ENCODE assay signal across 1 cellular context in the genomic region with DNA sequence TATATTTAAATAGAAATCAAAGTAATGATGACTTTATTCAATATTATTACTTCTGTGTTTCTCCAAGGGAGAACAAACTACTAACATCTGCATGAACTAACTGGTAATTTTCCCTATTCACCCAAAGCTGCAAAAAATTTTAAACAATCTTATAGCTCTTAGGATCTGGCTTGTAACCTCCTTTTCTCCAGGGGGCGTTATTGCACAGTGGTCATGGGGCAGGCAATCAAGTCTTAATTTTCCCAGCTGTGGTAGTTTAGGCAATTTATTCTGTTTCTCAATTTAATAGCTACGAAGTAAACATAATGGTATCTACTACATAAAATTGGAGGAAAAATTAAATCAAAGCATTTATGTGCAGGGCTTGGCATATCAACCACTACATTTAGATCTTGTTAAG.
TF ChIP-seq lines count a peak whose summit lies in the region.

No MANE protein-coding gene starts in this region.

TF ChIP-seq in H1, 55 proteins besides CTCF, POLR2A, EP300 and RAD21 (continued from another document):
- TF ChIP-seq YY1 (IDR thresholded peaks at IDR 0.05; ENCODE audit: low read depth, low read length) (no peak), CHD2 (IDR thresholded peaks at IDR 0.05; ENCODE audit: low read length) (no peak), TEAD4 (IDR thresholded peaks at IDR 0.05; ENCODE audit: low read depth, low read length) (no peak), POLR2AphosphoS5 (IDR thresholded peaks at IDR 0.05; ENCODE audit: low read depth, low read length) (no peak), RXRA (IDR thresholded peaks at IDR 0.05; ENCODE audit: insufficient read depth, low read depth, low read length) (no peak), JUN (IDR thresholded peaks at IDR 0.05; ENCODE audit: low read depth, low read length) (no peak), FOSL1 (IDR thresholded peaks at IDR 0.05; ENCODE audit: insufficient read depth, low read depth, low read length) (no peak), CBX5 (IDR thresholded peaks at IDR 0.05; ENCODE audit: low read depth, low read length) (no peak), GTF2F1 (IDR thresholded peaks at IDR 0.05; ENCODE audit: borderline replicate concordance, low read depth, low read length) (no peak), SP2 (IDR thresholded peaks at IDR 0.05; ENCODE audit: low read length) (no peak), EGR1 (IDR thresholded peaks at IDR 0.05; ENCODE audit: borderline replicate concordance, low read depth, low read length) (no peak), SIRT6 (IDR thresholded peaks at IDR 0.05; ENCODE audit: low read length) (no peak)
- TF ChIP-seq, protein P1, sequence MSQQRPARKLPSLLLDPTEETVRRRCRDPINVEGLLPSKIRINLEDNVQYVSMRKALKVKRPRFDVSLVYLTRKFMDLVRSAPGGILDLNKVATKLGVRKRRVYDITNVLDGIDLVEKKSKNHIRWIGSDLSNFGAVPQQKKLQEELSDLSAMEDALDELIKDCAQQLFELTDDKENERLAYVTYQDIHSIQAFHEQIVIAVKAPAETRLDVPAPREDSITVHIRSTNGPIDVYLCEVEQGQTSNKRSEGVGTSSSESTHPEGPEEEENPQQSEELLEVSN (IDR thresholded peaks at IDR 0.05): no peak
